11 cellular contexts compared by ENCODE assay signal in genomic region chr6:34638834-34639736, GRCh38. TPM values are rescaled to one million over a fixed set of nuclear protein-coding genes. Genes with fewer than 3 reads are reported as not detected.
DNase-seq lines count a peak whose midpoint lies in the region; ATAC-seq, FAIRE-seq and TF ChIP-seq lines count a peak whose summit lies in the region.
"Had no signal": no experiment of that assay in that cellular context is flagged by ENCODE, and none has a peak within 500 bp of the region (broad histone marks: within the 10 kb centered on the region; RNA-seq: fewer than 3 reads in every experiment).

No MANE protein-coding gene starts in this region.

- H3K27ac Mint-ChIP-seq in CD4-positive, alpha-beta memory T cell, result peak overlapping the region in 5 of 7 donors; percentile 26 to 87 (median 46)

- H3K4me2 ChIP-seq in K562 (ENCODE audit: insufficient read depth, low read length), result no peak overlapping the region

- no peak for TF ChIP-seq EP300 in K562 (IDR thresholded peaks at IDR 0.05; ENCODE audit: low read length)

- H3K9me3 Mint-ChIP-seq in CD4-positive, alpha-beta memory T cell, result no peaks in the 10 kb centered on the region

- in situ Hi-C loops in K562 (cut with MboI), result no loop called here

- H3K36me3 Mint-ChIP-seq in CD4-positive, alpha-beta memory T cell, result peaks cover 19 to 34% of the 10 kb centered on the region in 2 donors

- H3K4me1 ChIP-seq in CD4-positive, alpha-beta memory T cell (ENCODE audit: insufficient read depth, low read length), result peaks cover 3% of the 10 kb centered on the region
- no peaks in the 10 kb centered on the region for H3K4me1 ChIP-seq in K562 (replicated peaks in 1 of 2; ENCODE audit: control insufficient read depth in 2 of 2, insufficient read depth in 2 of 2, low read length in 2 of 2)

- WGBS in K562 (ENCODE audit: insufficient coverage, low coverage, missing lambda C conversion rate), result 79% methylated on average over 6 of the region's 6 CpGs

- no TSS peak for BruUV-seq in K562 (replicated peaks; lab: Mats Ljungman, UMichigan)

- H3K27me3 ChIP-seq in CD4-positive, alpha-beta memory T cell (ENCODE audit: insufficient read depth, low read length), result no peaks in the 10 kb centered on the region
- H3K27me3 ChIP-seq in K562 (ENCODE audit: control insufficient read depth in 2 of 2, insufficient read depth in 2 of 2, low read length in 2 of 2), result no peaks in the 10 kb centered on the region

- POLR2A ChIA-PET in CD4-positive, alpha-beta memory T cell (lab: Charles Lee; ENCODE audit: partially characterized antibody), result interaction anchor here (1.1 to 2.1 kb wide), 2 partner anchors 118 to 153 kb away, joined by 4 to 8 read pairs; partner anchors contain the start of genes BLTP3A and SNRPC
- POLR2A ChIA-PET in K562 (lab: Yijun Ruan, JAX), result interaction anchor here (0.5 to 1.3 kb wide), 5 partner anchors 17 to 250 kb away, joined by 3 to 4 read pairs (median 3); partner anchors contain the start of gene ANKS1A
- POLR2A ChIA-PET in RWPE1 (lab: Yijun Ruan, JAX; ENCODE audit: low non-redundant PET), result no interaction called here

- no peak for DNase-seq in CD4-positive, alpha-beta memory T cell
- no peak for DNase-seq in K562 (ENCODE audit: extremely low read depth in 1 of 4, low spot score in 3 of 4)
- no peak for DNase-seq in DMS153 (lab: John Stamatoyannopoulos, UW)
- DNase-seq in posterior vena cava (ENCODE audit: low spot score), result no peak
- DNase-seq in RWPE1 (ENCODE audit: low spot score), result no peak
- DNase-seq in Kasumi-1 (lab: John Stamatoyannopoulos, UW), result no peak
- DNase-seq: C1 segment of cervical spinal cord; effector CD8-positive, alpha-beta T cell; mesendoderm had no signal

- ATAC-seq in GM19025 (IDR thresholded peaks at IDR 0.05; ENCODE audit: low read depth, unreplicated experiment) (peak; percentile 85), HG02938 (IDR thresholded peaks at IDR 0.05; ENCODE audit: unreplicated experiment) (peak; percentile 67), K562 (no peak)

- H3K27ac ChIP-seq in CD4-positive, alpha-beta memory T cell (ENCODE audit: low read depth, low read length), result no peak overlapping the region
- H3K27ac ChIP-seq in K562 (ENCODE audit: extremely low read depth, low read depth, low read length), result no peak overlapping the region
- no peak overlapping the region for H3K27ac ChIP-seq in RWPE1

- H2AFZ ChIP-seq in K562 (ENCODE audit: low read depth, low read length), result no peak overlapping the region

- TF ChIP-seq CTCF in K562 (IDR thresholded peaks at IDR 0.05 in 2 of 3, conservative IDR thresholded peaks at IDR 0.05 in 1 of 3; ENCODE audit: insufficient read depth in 2 of 3, low read depth in 1 of 3, low read length in 3 of 3) (no peak), RWPE1 (conservative IDR thresholded peaks at IDR 0.05; ENCODE audit: low read depth) (no peak)

- peaks cover 5 to 23% (median 14%) of the 10 kb centered on the region in 4 donors for H3K4me1 Mint-ChIP-seq in CD4-positive, alpha-beta memory T cell

- no peaks in the 10 kb centered on the region for H3K27me3 Mint-ChIP-seq in CD4-positive, alpha-beta memory T cell

- H3K4me3 ChIP-seq in CD4-positive, alpha-beta memory T cell (ENCODE audit: low read length in 2 of 2), result no peak overlapping the region
- H3K4me3 ChIP-seq in K562, result no peak overlapping the region

- H3K9ac ChIP-seq in K562 (ENCODE audit: insufficient read depth in 1 of 2, low read depth in 2 of 2, low read length in 2 of 2), result 0 out of 4 replicates have a peak overlapping the region, but pooled peaks of 1 of the 2 experiments have one; percentile 1

- no peaks in the 10 kb centered on the region for H3K9me1 ChIP-seq in K562 (ENCODE audit: control insufficient read depth, insufficient read depth, low read length)

- H3K79me2 ChIP-seq in K562 (ENCODE audit: control insufficient read depth, insufficient read depth, low read length), result peaks cover 21% of the 10 kb centered on the region; the same call in 2 of the 3 replicates

- H4K20me1 ChIP-seq in K562 (replicated peaks; ENCODE audit: control insufficient read depth, insufficient read depth, low read length), result no peaks in the 10 kb centered on the region

- no peak for FAIRE-seq in K562 (lab: Jason Lieb, UNC)

- no peaks in the 10 kb centered on the region for H3K9me3 ChIP-seq in CD4-positive, alpha-beta memory T cell (ENCODE audit: control insufficient read depth in 1 of 2, low read length in 2 of 2)
- H3K9me3 ChIP-seq in K562 (replicated peaks; ENCODE audit: control insufficient read depth, insufficient read depth, low read depth, low read length), result no peaks in the 10 kb centered on the region

- no peak overlapping the region for H3K4me3 Mint-ChIP-seq in CD4-positive, alpha-beta memory T cell

- TF ChIP-seq POLR2A in K562 (conservative IDR thresholded peaks at IDR 0.05), result no peak

- CTCF ChIA-PET in CD4-positive, alpha-beta memory T cell (lab: Charles Lee; ENCODE audit: partially characterized antibody), result interaction anchor here (0.6 to 3.7 kb wide), 8 partner anchors 11 to 152 kb away, joined by 3 to 11 read pairs (median 4); partner anchors contain the start of genes BLTP3A and SNRPC
- CTCF ChIA-PET in K562 (lab: Yijun Ruan, JAX; ENCODE audit: low intra/inter-chr PET ratio) (no interaction called here), RWPE1 (lab: Yijun Ruan, JAX) (interaction anchor here (0.5 kb wide), 1 partner anchor 619 kb away, joined by 3 read pairs; no protein-coding TSS in a partner anchor)

- intact Hi-C loops in CD4-positive, alpha-beta memory T cell (cut with micrococcal nuclease), result loop anchor here (5.0 kb wide), 1 partner anchor 118 kb away; the partner anchor contains the start of gene SNRPC
- intact Hi-C loops in K562 (cut with micrococcal nuclease), result no loop called here
- intact Hi-C loops in posterior vena cava (cut with DNase I), result no loop called here

- TF ChIP-seq RAD21 in K562 (CRISPR knock-in tag; conservative IDR thresholded peaks at IDR 0.05 in 1 of 2, IDR thresholded peaks at IDR 0.05 in 1 of 2), result no peak

- no peaks in the 10 kb centered on the region for H3K36me3 ChIP-seq in CD4-positive, alpha-beta memory T cell (ENCODE audit: insufficient read depth, low read length)
- H3K36me3 ChIP-seq in K562 (ENCODE audit: control insufficient read depth, insufficient read depth, low read length), result peaks cover 37% of the 10 kb centered on the region; the same call in 2 of the 3 replicates

TF ChIP-seq in K562, 482 proteins besides CTCF, POLR2A, EP300 and RAD21:
- peak; percentile 65 for TF ChIP-seq PKNOX1 (IDR thresholded peaks at IDR 0.05)
- TF ChIP-seq TBP (optimal IDR thresholded peaks at IDR 0.05; ENCODE audit: low read depth, low read length), result no peak

RNA-seq across cellular contexts. Expression of gene ILRUN, which starts 57.5 kb away (rescaled TPM):
- total RNA-seq in CD4-positive, alpha-beta memory T cell, result 10 to 100 TPM; 68.6 to 70.7 TPM
- polyA plus RNA-seq in CD4-positive, alpha-beta memory T cell, result 10 to 100 TPM; 14.8 to 15.1 TPM
- total RNA-seq in K562 (2011; cell fraction: chromatin; rRNA removed; ENCODE audit: low replicate concordance), result 46.7 and 47.2 TPM in 2 replicates
- total RNA-seq in K562 (2011; cell fraction: nucleolus; rRNA removed), result 30.2 and 32.0 TPM in 2 replicates
- 38.8 and 48.2 TPM in 2 replicates for total RNA-seq in K562 (2011; cell fraction: nucleoplasm; rRNA removed)
- total RNA-seq in K562 (2014; rRNA removed) (35.7 and 44.7 TPM in 2 replicates), K562 (2014; rRNA removed; fragmentation: Illumina TruSeq; extraction: Trizol) (54.9 and 57.6 TPM in 2 replicates), K562 (2015; rRNA removed; fragmentation: Illumina TruSeq; extraction: Trizol) (53.4 and 55.0 TPM in 2 replicates), K562 (2021) (74.5 and 78.9 TPM in 2 replicates), posterior vena cava (10 to 100 TPM; 74.0 to 83.4 TPM)
- polyA plus RNA-seq in K562 (2011; rRNA removed) (62.1 and 66.1 TPM in 2 replicates), K562 (2014; fragmentation: Illumina TruSeq; extraction: Trizol) (70.0 and 74.7 TPM in 2 replicates), K562 (2014; fragmentation: Nextera tagmentation; extraction: Ambion mirVana) (10 to 100 TPM; 24.9 to 30.7 TPM), K562 (2014; rRNA removed) (42.8 and 44.2 TPM in 2 replicates)
- polyA plus RNA-seq in K562 (2011; cell fraction: cytosol; rRNA removed), result 53.1 and 62.6 TPM in 2 replicates
- polyA plus RNA-seq in K562 (2011; cell fraction: nucleus; rRNA removed), result 26.0 and 30.3 TPM in 2 replicates
- 75.6 and 76.6 TPM in 2 replicates for polyA plus RNA-seq in K562 (2012)
- 88.9 and 93.9 TPM in 2 replicates for polyA minus RNA-seq in K562 (2011; rRNA and poly(A)+ RNA removed)
- polyA minus RNA-seq in K562 (2011; cell fraction: cytosol; rRNA and poly(A)+ RNA removed), result 48.1 and 57.5 TPM in 2 replicates
- polyA minus RNA-seq in K562 (2011; cell fraction: nucleus; rRNA and poly(A)+ RNA removed), result 12.9 and 20.4 TPM in 2 replicates
